Comparison of ENCODE assay signal across 1 cellular context in genomic region chr17:40321502-40322416, GRCh38.
TF ChIP-seq lines count a peak whose summit lies in the region.

No MANE protein-coding gene starts in this region.

TF ChIP-seq in endothelial cell of umbilical vein, 7 proteins besides CTCF, POLR2A, EP300 and RAD21:
- TF ChIP-seq MAX (IDR thresholded peaks at IDR 0.05; ENCODE audit: insufficient read depth, insufficient read length) (no peak), EZH2 (IDR thresholded peaks at IDR 0.05; ENCODE audit: borderline replicate concordance, low read depth, low read length, severe bottlenecking) (no peak), JUN (IDR thresholded peaks at IDR 0.05; ENCODE audit: borderline replicate concordance, insufficient read depth, insufficient read length, low read depth) (no peak)
